1 cellular context compared by ENCODE assay signal in the genomic region with DNA sequence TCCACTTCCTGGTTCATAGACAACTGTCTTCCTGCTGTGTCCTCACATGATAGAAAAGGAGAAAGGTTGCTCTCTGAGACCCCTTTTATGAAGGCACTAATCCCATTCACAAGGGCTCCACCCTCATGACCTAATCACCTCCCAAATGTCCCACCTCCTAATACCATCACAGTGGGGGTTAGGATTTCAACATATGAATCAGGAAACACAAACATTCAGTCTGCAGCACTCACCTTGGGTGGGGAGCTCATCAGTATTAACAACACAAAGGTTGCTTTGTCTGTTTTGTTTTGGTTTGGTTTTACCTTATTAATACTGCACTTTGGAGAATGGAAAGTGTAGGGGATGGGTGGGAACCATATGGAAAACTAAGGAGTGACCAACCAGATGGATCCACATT.
TF ChIP-seq lines count a peak whose summit lies in the region.

No MANE protein-coding gene starts in this region.

TF ChIP-seq in HCT116, 20 proteins besides CTCF, POLR2A, EP300 and RAD21 (continued from another document):
- TF ChIP-seq, protein P1, sequence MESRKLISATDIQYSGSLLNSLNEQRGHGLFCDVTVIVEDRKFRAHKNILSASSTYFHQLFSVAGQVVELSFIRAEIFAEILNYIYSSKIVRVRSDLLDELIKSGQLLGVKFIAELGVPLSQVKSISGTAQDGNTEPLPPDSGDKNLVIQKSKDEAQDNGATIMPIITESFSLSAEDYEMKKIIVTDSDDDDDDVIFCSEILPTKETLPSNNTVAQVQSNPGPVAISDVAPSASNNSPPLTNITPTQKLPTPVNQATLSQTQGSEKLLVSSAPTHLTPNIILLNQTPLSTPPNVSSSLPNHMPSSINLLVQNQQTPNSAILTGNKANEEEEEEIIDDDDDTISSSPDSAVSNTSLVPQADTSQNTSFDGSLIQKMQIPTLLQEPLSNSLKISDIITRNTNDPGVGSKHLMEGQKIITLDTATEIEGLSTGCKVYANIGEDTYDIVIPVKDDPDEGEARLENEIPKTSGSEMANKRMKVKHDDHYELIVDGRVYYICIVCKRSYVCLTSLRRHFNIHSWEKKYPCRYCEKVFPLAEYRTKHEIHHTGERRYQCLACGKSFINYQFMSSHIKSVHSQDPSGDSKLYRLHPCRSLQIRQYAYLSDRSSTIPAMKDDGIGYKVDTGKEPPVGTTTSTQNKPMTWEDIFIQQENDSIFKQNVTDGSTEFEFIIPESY (IDR thresholded peaks at IDR 0.05; ENCODE audit: extremely low read depth, insufficient replicate concordance, low read length) = no peak
- TF ChIP-seq SRF (IDR thresholded peaks at IDR 0.05; ENCODE audit: low read depth) = no peak
- no peak for TF ChIP-seq TCF7L2 (IDR thresholded peaks at IDR 0.05; ENCODE audit: borderline replicate concordance, extremely low read depth, insufficient read depth, insufficient read length)
- no peak for TF ChIP-seq FOSL1 (IDR thresholded peaks at IDR 0.05; ENCODE audit: low read depth)
- no peak for TF ChIP-seq EZH2phosphoT487 (IDR thresholded peaks at IDR 0.05; ENCODE audit: borderline replicate concordance)
- TF ChIP-seq, protein P2, sequence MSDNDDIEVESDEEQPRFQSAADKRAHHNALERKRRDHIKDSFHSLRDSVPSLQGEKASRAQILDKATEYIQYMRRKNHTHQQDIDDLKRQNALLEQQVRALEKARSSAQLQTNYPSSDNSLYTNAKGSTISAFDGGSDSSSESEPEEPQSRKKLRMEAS (IDR thresholded peaks at IDR 0.05) = no peak
- TF ChIP-seq REST (IDR thresholded peaks at IDR 0.05; ENCODE audit: low read depth) = no peak
- TF ChIP-seq YY1 (IDR thresholded peaks at IDR 0.05; ENCODE audit: extremely low read depth, insufficient replicate concordance, low read depth, low read length) = no peak
- no peak for TF ChIP-seq EGR1 (IDR thresholded peaks at IDR 0.05; ENCODE audit: low read depth)
